Comparison of ENCODE assay signal across 8 cellular contexts in the genomic region with DNA sequence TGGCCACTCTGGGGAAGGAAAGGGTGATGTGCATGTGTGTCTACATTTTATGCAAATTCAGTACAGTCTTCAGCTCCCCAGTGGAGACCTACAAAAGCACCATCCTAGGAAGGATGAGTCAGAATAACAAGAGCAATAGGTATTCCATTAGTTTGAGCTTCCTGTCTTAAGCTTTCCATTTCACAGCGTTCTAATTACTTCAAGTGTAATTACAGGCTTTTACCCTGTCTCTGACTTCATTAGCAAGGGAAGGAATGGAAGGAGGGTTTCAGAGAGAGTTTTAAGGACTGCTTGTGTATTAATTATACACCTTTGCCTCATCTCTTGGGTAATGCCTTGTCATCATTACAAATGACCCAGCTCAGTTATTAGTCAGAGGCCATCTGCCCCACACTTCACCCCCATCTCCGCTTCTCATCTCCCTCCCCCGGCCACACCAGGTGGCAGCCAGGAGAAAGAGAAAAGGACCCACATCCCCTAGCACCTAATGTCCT.
DNase-seq lines count a peak whose midpoint lies in the region; ATAC-seq and TF ChIP-seq lines count a peak whose summit lies in the region.

No MANE protein-coding gene starts in this region.

- no peaks in the 10 kb centered on the region for H3K36me3 ChIP-seq in tibial nerve

- no peaks in the 10 kb centered on the region for H3K9me3 ChIP-seq in tibial nerve

- H3K36me3 Mint-ChIP-seq in type B pancreatic cell: no peaks in the 10 kb centered on the region

- no peak for TF ChIP-seq POLR2A in tibial nerve (IDR thresholded peaks at IDR 0.05)

- no peaks in the 10 kb centered on the region for H3K4me1 ChIP-seq in tibial nerve

- peak; percentile 80 for ATAC-seq in GM18868 (IDR thresholded peaks at IDR 0.05; ENCODE audit: unreplicated experiment)
- ATAC-seq in HG03558 (IDR thresholded peaks at IDR 0.05; ENCODE audit: extremely low read depth, unreplicated experiment): peak; percentile 84

- TF ChIP-seq CTCF in type B pancreatic cell (conservative IDR thresholded peaks at IDR 0.05): no peak
- TF ChIP-seq CTCF in tibial nerve (IDR thresholded peaks at IDR 0.05): no peak

- H3K4me3 Mint-ChIP-seq in type B pancreatic cell: no peak overlapping the region

- H3K4me3 ChIP-seq in tibial nerve: no peak overlapping the region

- H3K4me1 Mint-ChIP-seq in type B pancreatic cell (ENCODE audit: unreplicated experiment): no peaks in the 10 kb centered on the region

- H3K9me3 Mint-ChIP-seq in type B pancreatic cell: peaks cover 4% of the 10 kb centered on the region

- DNase-seq in HCEC 1CT (peak; percentile 44), epithelial cell of prostate (ENCODE audit: low read depth, low spot score) (peak; percentile 3), type B pancreatic cell (ENCODE audit: extremely low spot score, unreplicated experiment) (no peak), DMS153 (lab: John Stamatoyannopoulos, UW) (no peak), tibial nerve (ENCODE audit: low spot score in 2 of 2) (no peak), CD1c-positive myeloid dendritic cell (ENCODE audit: extremely low spot score) (no peak)

- H3K27me3 Mint-ChIP-seq in type B pancreatic cell: peaks cover 14% of the 10 kb centered on the region

- H3K27ac ChIP-seq in epithelial cell of prostate: no peak overlapping the region
- no peak overlapping the region for H3K27ac ChIP-seq in tibial nerve

- no peaks in the 10 kb centered on the region for H3K27me3 ChIP-seq in tibial nerve

- no peak for TF ChIP-seq EP300 in tibial nerve (IDR thresholded peaks at IDR 0.05)

- no peak overlapping the region for H3K27ac Mint-ChIP-seq in type B pancreatic cell

- 64 to 74% methylated on average over 3 of the region's 3 CpGs for WGBS in tibial nerve, 2 donors

Comparison
In these comparisons a context has a peak if more than half of its experiments do, and no peak if none do; other contexts are left out.
1. DNase-seq: peak in HCEC 1CT (single experiment) and epithelial cell of prostate (single experiment); none in type B pancreatic cell (single experiment), DMS153 (single experiment), tibial nerve (0 of 2) and CD1c-positive myeloid dendritic cell (single experiment).